ENCODE assay signal across 8 cellular contexts in the genomic region with DNA sequence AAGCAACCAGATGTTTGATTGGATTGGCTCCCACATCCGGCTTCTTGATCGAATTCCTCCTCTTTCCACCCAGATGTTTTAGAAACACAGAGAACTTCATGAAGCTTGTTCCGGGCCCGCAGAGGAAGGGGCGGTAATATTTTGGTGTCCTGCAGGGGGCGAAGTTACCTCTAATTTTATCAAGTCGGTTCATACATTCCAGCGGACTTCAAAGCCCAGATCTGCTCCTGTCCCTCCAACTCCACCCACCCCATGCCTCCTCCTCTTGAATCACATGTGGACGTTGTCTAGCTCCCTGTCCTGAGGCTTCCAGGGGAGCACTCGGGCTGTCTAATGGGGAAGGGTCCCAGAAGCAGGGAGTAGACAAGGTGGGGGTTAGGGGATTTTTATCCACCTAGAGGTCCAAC. TPM values are rescaled to one million over a fixed set of nuclear protein-coding genes. Genes with fewer than 3 reads are reported as not detected.
DNase-seq lines count a peak whose midpoint lies in the region; ATAC-seq and TF ChIP-seq lines count a peak whose summit lies in the region.

No MANE protein-coding gene starts in this region.

- TF ChIP-seq CTCF in C4-2B (conservative IDR thresholded peaks at IDR 0.05) = peak; percentile 83
- peak; percentile 72 for TF ChIP-seq CTCF in choroid plexus epithelial cell (conservative IDR thresholded peaks at IDR 0.05; ENCODE audit: low read depth, low read length)

- in situ Hi-C loops in GM23248 (cut with MboI) = loop anchor here (10.0 kb wide), 2 partner anchors 172 to 282 kb away; no protein-coding TSS in a partner anchor

- peaks cover 9% of the 10 kb centered on the region; the same call in 1 of the 2 replicates for H3K4me1 ChIP-seq in GM23248 (ENCODE audit: insufficient read depth)

- H3K9ac ChIP-seq in GM23248 = no peak overlapping the region

- H3K9me3 ChIP-seq in GM23248 (ENCODE audit: low read depth) = no peaks in the 10 kb centered on the region

- DNase-seq in GM23248 (peak; percentile 85), NCI-H2227 treated with DMSO at 0.1 percent for 48 hours (lab: John Stamatoyannopoulos, UW) (peak; percentile 55), choroid plexus epithelial cell (ENCODE audit: low read depth) (peak; percentile 93), left lobe of liver (ENCODE audit: low spot score) (peak; percentile 75)
- peak; percentile 28 for DNase-seq in activated CD4-positive, alpha-beta T cell treated with anti-CD3 and anti-CD28 coated beads for 1 hour
- DNase-seq in stimulated activated CD4-positive, alpha-beta T cell treated with anti-CD3 and anti-CD28 coated beads, TNF-alpha, amount 100 ng/mL, for 4 hours (ENCODE audit: low read depth in 3 of 3) = peak; percentile 19 to 43 (median 37)

- H3K27ac ChIP-seq in C4-2B (no peak overlapping the region), GM23248 (no peak overlapping the region)

- no peak overlapping the region for H3K4me3 ChIP-seq in GM23248
- H3K4me3 ChIP-seq in choroid plexus epithelial cell (ENCODE audit: low read depth, low read length) = no peak overlapping the region

- peak overlapping the region; percentile 64 for H2AFZ ChIP-seq in GM23248

- no peaks in the 10 kb centered on the region for H3K79me2 ChIP-seq in GM23248 (ENCODE audit: insufficient read depth)

- 1 to 2% methylated on average over 10 of the region's 10 CpGs for WGBS in GM23248 (ENCODE audit: low coverage in 1 of 2, low lambda C conversion rate in 2 of 2, missing lambda C conversion rate in 2 of 2), 2 experiments

- no peaks in the 10 kb centered on the region for H3K27me3 ChIP-seq in GM23248 (replicated peaks; ENCODE audit: insufficient read depth)

- no peaks in the 10 kb centered on the region for H3K36me3 ChIP-seq in GM23248 (ENCODE audit: low read depth)

- H3F3A ChIP-seq in GM23248 (ENCODE audit: insufficient read depth) = 0 out of 2 replicates have a peak, but pooled peaks cover 5% of the 10 kb centered on the region

- H4K20me1 ChIP-seq in GM23248 (ENCODE audit: insufficient read depth) = no peaks in the 10 kb centered on the region

- H3K4me2 ChIP-seq in GM23248 (ENCODE audit: unreplicated experiment) = peak overlapping the region; percentile 39

- peak; percentile 67 for ATAC-seq in left lobe of liver
- ATAC-seq in HG02623 (IDR thresholded peaks at IDR 0.05; ENCODE audit: unreplicated experiment) = no peak

- H3K9me2 ChIP-seq in GM23248 (ENCODE audit: insufficient read depth) = no peaks in the 10 kb centered on the region

RNA-seq across cellular contexts. Expression of a gene that starts 2.9 kb away (rescaled TPM):
- total RNA-seq in GM23248 (2014; rRNA removed; shearing (Covaris generic)) = 4.6 and 10.3 TPM in 2 replicates
- 1.3 and 2.0 TPM in 2 replicates for polyA plus RNA-seq in GM23248 (2016; fragmentation: Nextera tagmentation; extraction: Ambion mirVana)
- total RNA-seq in left lobe of liver = 3.6 TPM

Comparison
In these comparisons a context has a peak if more than half of its experiments do, and no peak if none do; other contexts are left out.
1. DNase-seq: peak in every context shown above with its lines; median percentile 93 in choroid plexus epithelial cell; 85 in GM23248; 75 in left lobe of liver; 55 in NCI-H2227 treated with DMSO at 0.1 percent for 48 hours; 37 in stimulated activated CD4-positive, alpha-beta T cell treated with anti-CD3 and anti-CD28 coated beads, TNF-alpha, amount 100 ng/mL, for 4 hours; 28 in activated CD4-positive, alpha-beta T cell treated with anti-CD3 and anti-CD28 coated beads for 1 hour.